8 cellular contexts compared by ENCODE assay signal in genomic region chr9:136847065-136847826, GRCh38.
DNase-seq lines count a peak whose midpoint lies in the region; ATAC-seq, FAIRE-seq and TF ChIP-seq lines count a peak whose summit lies in the region.

No MANE protein-coding gene starts in this region.

- peak; percentile 63 for DNase-seq in NCI-H2029 (lab: John Stamatoyannopoulos, UW)
- DNase-seq in NCI-H2029 treated with DMSO at 0.1 percent for 48 hours (lab: John Stamatoyannopoulos, UW): no peak
- peak; percentile 92 for DNase-seq in NCI-H82 (lab: John Stamatoyannopoulos, UW)
- peak; percentile 77 to 89 for DNase-seq in T47D (ENCODE audit: low read depth in 1 of 2, low spot score in 1 of 2)
- peak; percentile 93 for DNase-seq in islet precursor cell
- no peak for DNase-seq in H54 (ENCODE audit: insufficient read length, low spot score)

- TF ChIP-seq POLR2A in H54 (IDR thresholded peaks at IDR 0.05; ENCODE audit: low read depth, low read length): no peak

- no peaks in the 10 kb centered on the region for H3K9me3 ChIP-seq in subcutaneous abdominal adipose tissue (ENCODE audit: control insufficient read depth in 5 of 5, low read length in 5 of 5)

- H3K9ac ChIP-seq in subcutaneous abdominal adipose tissue (ENCODE audit: low read length in 5 of 5): peak overlapping the region in 3 of 5 donors; percentile 60 to 87 (median 77)

- H3K36me3 ChIP-seq in subcutaneous abdominal adipose tissue (ENCODE audit: control insufficient read depth in 5 of 5, insufficient read depth in 5 of 5, low read length in 5 of 5): peaks cover 0 to 13% (median 3%) of the 10 kb centered on the region in 5 donors

- in situ Hi-C loops in T47D (cut with HindIII; ENCODE audit: low pct_unique_long_range_greater_than_20kb, low sequenced_read_pairs): no loop called here

- peak overlapping the region in 4 of 5 donors; percentile 84 to 96 (median 91) for H3K4me3 ChIP-seq in subcutaneous abdominal adipose tissue (ENCODE audit: low read depth in 1 of 5, low read length in 5 of 5)

- no peak for ATAC-seq in HG03565 (IDR thresholded peaks at IDR 0.05; ENCODE audit: unreplicated experiment)

- FAIRE-seq in H54 (lab: Jason Lieb, UNC): no peak

- H3K27ac ChIP-seq in subcutaneous abdominal adipose tissue (ENCODE audit: low read depth, low read length): no peak overlapping the region

- peaks cover 2 to 63% (median 41%) of the 10 kb centered on the region in 5 donors for H3K4me1 ChIP-seq in subcutaneous abdominal adipose tissue (ENCODE audit: control insufficient read depth in 5 of 5, insufficient read depth in 5 of 5, low read length in 5 of 5)

- peaks cover 3 to 18% (median 17%) of the 10 kb centered on the region in 5 donors for H3K27me3 ChIP-seq in subcutaneous abdominal adipose tissue (ENCODE audit: control insufficient read depth in 5 of 5, insufficient read depth in 4 of 5, low read length in 5 of 5)

Comparison
In these comparisons a context has a peak if more than half of its experiments do, and no peak if none do; other contexts are left out.
1. DNase-seq: peak in NCI-H2029 (single experiment), NCI-H82 (single experiment), T47D (2 of 2) and islet precursor cell (single experiment); none in NCI-H2029 treated with DMSO at 0.1 percent for 48 hours (single experiment) and H54 (single experiment).